Comparison of ENCODE assay signal across 21 cellular contexts in genomic region chr3:128813003-128813564, GRCh38.
DNase-seq lines count a peak whose midpoint lies in the region; ATAC-seq and TF ChIP-seq lines count a peak whose summit lies in the region.
"Had no signal": no experiment of that assay in that cellular context is flagged by ENCODE, and none has a peak within 500 bp of the region (broad histone marks: within the 10 kb centered on the region; RNA-seq: fewer than 3 reads in every experiment).

No MANE protein-coding gene starts in this region.

- H3K4me3 ChIP-seq in heart right ventricle (no peak overlapping the region), aorta (ENCODE audit: low read length in 2 of 2) (no peak overlapping the region)
- H3K4me3 ChIP-seq: neural progenitor cell, PC-9 had no signal

- peaks cover 0 to 87% (median 8%) of the 10 kb centered on the region in 9 donors for H3K36me3 ChIP-seq in heart right ventricle
- H3K36me3 ChIP-seq in aorta (ENCODE audit: control insufficient read depth in 1 of 2, insufficient read depth in 2 of 2, low read length in 1 of 2): peaks cover 0 to 1% of the 10 kb centered on the region in 2 donors

- ATAC-seq in heart right ventricle: peak in 6 of 8 donors; percentile 21 to 44 (median 26)
- no peak for ATAC-seq in Right ventricle myocardium superior (ENCODE audit: poor library complexity)
- no peak for ATAC-seq in central memory CD8-positive, alpha-beta T cell (replicated peaks; ENCODE audit: extremely low read depth, poor library complexity, severe bottlenecking)
- peak; percentile 47 for ATAC-seq in aorta (ENCODE audit: low FRiP score)
- ATAC-seq in effector memory CD8-positive, alpha-beta T cell (replicated peaks): no peak
- ATAC-seq: activated CD8-positive, alpha-beta memory T cell treated with anti-CD3 and anti-CD28 coated beads, Interleukin-2, amount 10 ng/mL, durations not matched to agents 7 days and 5 days; foreskin keratinocyte; HCT116 had no signal

- TF ChIP-seq CTCF in heart right ventricle (IDR thresholded peaks at IDR 0.05): no peak

- H3K4me1 ChIP-seq in heart right ventricle: peaks cover 17 to 82% (median 67%) of the 10 kb centered on the region in 9 donors
- no peaks in the 10 kb centered on the region for H3K4me1 ChIP-seq in aorta (ENCODE audit: control insufficient read depth in 1 of 2, insufficient read depth in 2 of 2, low read length in 2 of 2)
- H3K4me1 ChIP-seq: foreskin keratinocyte, neural progenitor cell had no signal

- peak in 1 of 2 donors; percentile 35 for DNase-seq in heart right ventricle
- DNase-seq in Right ventricle myocardium superior: no peak
- DNase-seq in central memory CD8-positive, alpha-beta T cell (ENCODE audit: low spot score in 2 of 2): no peak
- DNase-seq in occipital lobe (lab: John Stamatoyannopoulos, UW): peak; percentile 52
- DNase-seq in aorta: no peak
- no peak for DNase-seq in DMS114 treated with DMSO at 0.1 percent for 48 hours (lab: John Stamatoyannopoulos, UW; ENCODE audit: unreplicated experiment)
- no peak for DNase-seq in 8988T
- no peak for DNase-seq in effector memory CD8-positive, alpha-beta T cell
- DNase-seq: activated CD8-positive, alpha-beta memory T cell treated with anti-CD3 and anti-CD28 coated beads, Interleukin-2, amount 10 ng/mL, durations not matched to agents 7 days and 5 days; activated naive CD4-positive, alpha-beta T cell treated with anti-CD3 and anti-CD28 coated beads for 36 hours; AML-193; DMS 273 treated with DMSO at 0.1 percent for 48 hours; foreskin keratinocyte; midbrain; NCI-H69; PC-9; stimulated activated CD4-positive, alpha-beta T cell treated with anti-CD3 and anti-CD28 coated beads, Interleukin-4, amount 100 ng/mL, for 4 hours had no signal

- H3K27ac Mint-ChIP-seq in central memory CD8-positive, alpha-beta T cell (ENCODE audit: low read depth): peak overlapping the region; percentile 91
- no peak overlapping the region for H3K27ac Mint-ChIP-seq in effector memory CD8-positive, alpha-beta T cell
- H3K27ac Mint-ChIP-seq: activated CD8-positive, alpha-beta memory T cell treated with anti-CD3 and anti-CD28 coated beads, Interleukin-2, amount 10 ng/mL, durations not matched to agents 7 days and 5 days; activated naive CD4-positive, alpha-beta T cell treated with anti-CD3 and anti-CD28 coated beads for 36 hours; IgD-negative memory B cell; neural progenitor cell had no signal

- H3K9me3 ChIP-seq in heart right ventricle (no peaks in the 10 kb centered on the region), aorta (ENCODE audit: control insufficient read depth, low read length) (no peaks in the 10 kb centered on the region)

- H3K4me3 Mint-ChIP-seq in central memory CD8-positive, alpha-beta T cell: no peak overlapping the region
- H3K4me3 Mint-ChIP-seq in effector memory CD8-positive, alpha-beta T cell: no peak overlapping the region
- H3K4me3 Mint-ChIP-seq: activated CD8-positive, alpha-beta memory T cell treated with anti-CD3 and anti-CD28 coated beads, Interleukin-2, amount 10 ng/mL, durations not matched to agents 7 days and 5 days; activated naive CD4-positive, alpha-beta T cell treated with anti-CD3 and anti-CD28 coated beads for 36 hours; IgD-negative memory B cell; neural progenitor cell had no signal

- H3K27ac ChIP-seq in heart right ventricle (peak overlapping the region; percentile 23 to 88 (median 84)), aorta (ENCODE audit: low read depth in 1 of 2, low read length in 2 of 2) (no peak overlapping the region)
- H3K27ac ChIP-seq: foreskin keratinocyte, neural progenitor cell, PC-9, VCaP had no signal

- H3K27me3 ChIP-seq in heart right ventricle (no peaks in the 10 kb centered on the region), aorta (ENCODE audit: control insufficient read depth in 1 of 2, insufficient read depth in 2 of 2, low read length in 1 of 2) (no peaks in the 10 kb centered on the region)
- H3K27me3 ChIP-seq: foreskin keratinocyte, neural progenitor cell had no signal

- no peaks in the 10 kb centered on the region for H3K27me3 Mint-ChIP-seq in central memory CD8-positive, alpha-beta T cell
- no peaks in the 10 kb centered on the region for H3K27me3 Mint-ChIP-seq in effector memory CD8-positive, alpha-beta T cell
- H3K27me3 Mint-ChIP-seq: activated CD8-positive, alpha-beta memory T cell treated with anti-CD3 and anti-CD28 coated beads, Interleukin-2, amount 10 ng/mL, durations not matched to agents 7 days and 5 days; IgD-negative memory B cell had no signal

- H3K4me1 Mint-ChIP-seq in central memory CD8-positive, alpha-beta T cell: peaks cover 8% of the 10 kb centered on the region
- H3K4me1 Mint-ChIP-seq in effector memory CD8-positive, alpha-beta T cell (ENCODE audit: low read depth in 2 of 2): peaks cover 2 to 7% of the 10 kb centered on the region in 2 donors
- H3K4me1 Mint-ChIP-seq: IgD-negative memory B cell, neural progenitor cell had no signal

- 52 to 53% methylated on average over 8 of the region's 8 CpGs for WGBS in heart right ventricle, 2 donors
- WGBS in aorta, 2 donors: 74 to 75% methylated on average over 8 of the region's 8 CpGs

- intact Hi-C loops in heart right ventricle (cut with DNase I): no loop called here
- intact Hi-C loops in Right ventricle myocardium superior (cut with DNase I): no loop called here
- intact Hi-C loops in aorta (cut with DNase I): no loop called here

- H3K36me3 Mint-ChIP-seq in central memory CD8-positive, alpha-beta T cell (ENCODE audit: insufficient read depth): peaks cover 53% of the 10 kb centered on the region
- H3K36me3 Mint-ChIP-seq in effector memory CD8-positive, alpha-beta T cell (ENCODE audit: insufficient read depth): peaks cover 61% of the 10 kb centered on the region

- no peaks in the 10 kb centered on the region for H3K9me3 Mint-ChIP-seq in central memory CD8-positive, alpha-beta T cell
- H3K9me3 Mint-ChIP-seq in effector memory CD8-positive, alpha-beta T cell: no peaks in the 10 kb centered on the region
- H3K9me3 Mint-ChIP-seq: activated naive CD4-positive, alpha-beta T cell treated with anti-CD3 and anti-CD28 coated beads for 36 hours; IgD-negative memory B cell had no signal

Comparison
In these comparisons a context has a peak if more than half of its experiments do, and no peak if none do; other contexts are left out.
1. ATAC-seq: peak in heart right ventricle (6 of 8) and aorta (single experiment); none in Right ventricle myocardium superior (single experiment), central memory CD8-positive, alpha-beta T cell (single experiment) and effector memory CD8-positive, alpha-beta T cell (single experiment).
2. H3K27ac ChIP-seq: peak in heart right ventricle (10 of 10); none in aorta (0 of 2).